In the genomic region with DNA sequence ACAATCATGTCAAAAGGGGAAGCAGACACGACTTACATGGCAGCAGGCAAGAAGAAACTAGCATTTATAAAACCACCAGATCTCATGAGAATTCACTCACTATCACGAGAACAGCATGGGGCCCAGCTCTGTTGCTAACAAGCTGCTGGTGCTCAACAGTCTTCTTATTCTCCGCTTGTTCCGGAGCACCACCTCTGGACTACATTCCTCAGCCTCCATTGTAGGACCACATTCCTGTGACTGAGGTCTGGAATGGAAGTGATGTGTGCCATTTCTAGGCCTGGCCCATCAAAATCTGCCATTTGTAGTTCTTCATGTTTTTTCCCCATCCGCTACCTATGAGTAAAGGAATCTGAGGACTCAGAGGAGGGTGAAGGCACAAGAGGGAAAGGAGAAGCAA, we compare ENCODE assay signal across 7 cellular contexts.
"Had no signal": no experiment of that assay in that cellular context is flagged by ENCODE, and none has a peak within 500 bp of the region (broad histone marks: within the 10 kb centered on the region; RNA-seq: fewer than 3 reads in every experiment).

No MANE protein-coding gene starts in this region.

- FAIRE-seq: HTR-8/SVneo, K562 had no signal

- H3K9me3 Mint-ChIP-seq: GM23338 had no signal

- H3K4me3 Mint-ChIP-seq: GM23338 had no signal

- H3K4me2 ChIP-seq: GM23338 had no signal

- H3K27ac Mint-ChIP-seq: GM23338 had no signal

- H2AFZ ChIP-seq: GM23338 had no signal

- H3K4me3 ChIP-seq: GM23338, K562 had no signal

- DNase-seq: H7, HCEC 1CT, IMR-90, KG1 had no signal
